Comparison of ENCODE assay signal across 14 cellular contexts in genomic region chr13:19207413-19207812, GRCh38. TPM values are rescaled to one million over a fixed set of nuclear protein-coding genes. Genes with fewer than 3 reads are reported as not detected.
"Had no signal": no experiment of that assay in that cellular context is flagged by ENCODE, and none has a peak within 500 bp of the region (broad histone marks: within the 10 kb centered on the region; RNA-seq: fewer than 3 reads in every experiment).

No MANE protein-coding gene starts in this region.

RNA-seq across cellular contexts. Expression of gene TUBA3C, which starts 25.8 kb away (rescaled TPM):
- total RNA-seq: stomach, subcutaneous adipose tissue, suprapubic skin, temporal lobe, thoracic aorta, tibial nerve, transverse colon, upper lobe of left lung, upper lobe of right lung, ureter, urinary bladder, uterus, vagina had no signal
- polyA plus RNA-seq: thymus, urinary bladder had no signal
